8 cellular contexts compared by ENCODE assay signal in the genomic region with DNA sequence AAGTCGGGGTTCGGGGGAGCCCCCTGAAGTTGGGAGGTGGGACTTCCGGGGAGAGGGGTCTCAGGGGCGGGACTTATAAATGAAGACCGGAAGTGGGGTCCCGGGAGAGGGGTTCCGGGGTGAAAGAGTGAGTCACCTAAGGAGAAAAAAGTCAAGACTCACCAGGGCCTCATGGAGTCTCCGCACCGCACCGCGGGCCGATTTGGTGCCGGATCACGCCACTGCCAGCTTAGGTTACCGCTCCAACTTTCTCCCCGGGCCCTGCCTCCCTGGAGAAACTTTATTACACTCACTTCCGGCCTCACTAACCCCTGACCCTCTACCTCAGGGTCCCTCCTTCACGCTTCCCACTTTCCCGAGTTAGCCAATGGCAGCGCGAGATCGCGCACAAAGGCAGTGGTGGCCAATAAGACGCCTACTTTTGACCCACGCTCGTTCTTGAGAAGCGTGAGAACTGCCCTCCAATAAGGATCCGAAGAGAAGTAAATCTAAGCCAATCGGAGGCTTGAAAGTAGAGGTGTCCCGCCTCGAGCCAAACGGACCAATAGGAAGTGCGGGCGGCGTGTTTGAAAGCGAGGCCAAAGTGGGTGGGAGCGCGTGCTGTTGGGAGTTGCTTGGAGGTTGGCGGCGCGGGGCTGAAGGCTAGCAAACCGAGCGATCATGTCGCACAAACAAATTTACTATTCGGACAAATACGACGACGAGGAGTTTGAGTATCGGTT. TPM values are rescaled to one million over a fixed set of nuclear protein-coding genes. Genes with fewer than 3 reads are reported as not detected.
DNase-seq lines count a peak whose midpoint lies in the region; ATAC-seq and TF ChIP-seq lines count a peak whose summit lies in the region.

CKS1B (plus strand) TSS at position 596 of the 722 bp plus-strand sequence; CDS start at position 661, 65 bp downstream.

- H3K4ac ChIP-seq in mesenchymal stem cell (ENCODE audit: low read depth in 1 of 2, low read length in 2 of 2), result peak within 1 kb of the TSS; percentile 83 to 89

- DNase-seq in Caco-2 (peak; percentile 97 to 99), HT1080 (ENCODE audit: low read depth) (peak; percentile 100), NOMO-1 (lab: John Stamatoyannopoulos, UW; ENCODE audit: unreplicated experiment in 2 of 2) (peak; percentile 98 to 100), endodermal cell (peak; percentile 98), mesenchymal stem cell (peak; percentile 100)
- peak; percentile 91 for DNase-seq in stimulated activated CD8-positive, alpha-beta memory T cell treated with anti-CD3 and anti-CD28 coated beads, Interleukin-12 subunit alpha, Interleukin-12 subunit beta, amount 100 ng/mL, for 4 hours (ENCODE audit: low read depth)

- H2BK15ac ChIP-seq in mesenchymal stem cell (ENCODE audit: low read depth, poor library complexity, severe bottlenecking), result peak within 1 kb of the TSS; percentile 100

- peak within 1 kb of the TSS; percentile 97 for H3K27ac ChIP-seq in endodermal cell (ENCODE audit: low read depth, low read length)
- H3K27ac ChIP-seq in mesenchymal stem cell (ENCODE audit: low read length, poor library complexity, severe bottlenecking), result peak within 1 kb of the TSS; percentile 100

- H3K4me3 Mint-ChIP-seq in Caco-2 (ENCODE audit: unreplicated experiment), result no peak within 1 kb of the TSS
- no peak within 1 kb of the TSS for H3K4me3 Mint-ChIP-seq in endodermal cell

- TF ChIP-seq CTCF in Caco-2 (IDR thresholded peaks at IDR 0.05; ENCODE audit: insufficient read depth in 1 of 2, low read depth in 1 of 2, low read length in 1 of 2, severe bottlenecking in 1 of 2, unreplicated experiment in 1 of 2) (no peak), endodermal cell (conservative IDR thresholded peaks at IDR 0.05) (no peak)

- H3K27me3 Mint-ChIP-seq in Caco-2 (ENCODE audit: insufficient read depth, unreplicated experiment) (no peaks in the 10 kb centered on the region), endodermal cell (ENCODE audit: insufficient read depth) (no peaks in the 10 kb centered on the region)

- BruUV-seq in Caco-2 (replicated peaks; lab: Mats Ljungman, UMichigan), result no TSS peak

- H2BK5ac ChIP-seq in mesenchymal stem cell (ENCODE audit: low read depth, low read length, poor library complexity, severe bottlenecking), result peak within 1 kb of the TSS; percentile 95

- WGBS in endodermal cell (ENCODE audit: insufficient coverage in 1 of 2, insufficient read length in 1 of 2), 2 experiments, result 0% methylated on average over 40 to 49 of the region's 49 CpGs
- WGBS in mesenchymal stem cell, result under 1% methylated on average over 48 of the region's 49 CpGs

- peak within 1 kb of the TSS in 1 of 2 experiments; percentile 27 for H2BK12ac ChIP-seq in mesenchymal stem cell (ENCODE audit: low read length in 2 of 2)

- H4K8ac ChIP-seq in mesenchymal stem cell (ENCODE audit: low read length), result peak within 1 kb of the TSS; percentile 98

- peak within 1 kb of the TSS; percentile 87 for H2BK120ac ChIP-seq in mesenchymal stem cell (ENCODE audit: low read depth, low read length)

- H3K9me3 Mint-ChIP-seq in Caco-2 (ENCODE audit: unreplicated experiment), result no peaks in the 10 kb centered on the region
- H3K9me3 Mint-ChIP-seq in endodermal cell, result no peaks in the 10 kb centered on the region

- POLR2A ChIA-PET in Caco-2 (lab: Charles Lee), result interaction anchor here (0.6 to 3.7 kb wide), 20 partner anchors 9 to 152 kb away, joined by 3 to 75 read pairs (median 5); partner anchors contain the start of genes FLAD1, LENEP, PBXIP1 and PMVK
- POLR2A ChIA-PET in activated CD8-positive, alpha-beta memory T cell treated with anti-CD3 and anti-CD28 coated beads for 36 hours (lab: Charles Lee), result interaction anchor here (0.7 to 2.0 kb wide), 4 partner anchors 9 to 225 kb away, joined by 4 to 24 read pairs (median 5); partner anchors contain the start of genes FLAD1 and PYGO2

- H3K4me3 ChIP-seq in Caco-2 (ENCODE audit: low read depth, low read length) (peak within 1 kb of the TSS; percentile 52), endodermal cell (ENCODE audit: low read length) (peak within 1 kb of the TSS; percentile 99), mesenchymal stem cell (ENCODE audit: insufficient read depth in 1 of 2, low read depth in 1 of 2, low read length in 2 of 2) (peak within 1 kb of the TSS; percentile 76 to 85)

- H4K91ac ChIP-seq in mesenchymal stem cell (ENCODE audit: low read length), result peak within 1 kb of the TSS; percentile 96

- H3K4me2 ChIP-seq in mesenchymal stem cell (ENCODE audit: low read length, poor library complexity, severe bottlenecking), result peak within 1 kb of the TSS; percentile 86

- H2AK5ac ChIP-seq in mesenchymal stem cell (ENCODE audit: low read length, severe bottlenecking), result peak within 1 kb of the TSS; percentile 95

- H3K27ac Mint-ChIP-seq in Caco-2 (ENCODE audit: unreplicated experiment) (no peak within 1 kb of the TSS), endodermal cell (no peak within 1 kb of the TSS)

- no peaks in the 10 kb centered on the region for H3K79me1 ChIP-seq in mesenchymal stem cell (replicated peaks; ENCODE audit: low read length, poor library complexity, severe bottlenecking)

- CTCF ChIA-PET in Caco-2 (lab: Charles Lee), result interaction anchor here (0.5 to 2.6 kb wide), 18 partner anchors 13 to 1697 kb away, joined by 3 to 26 read pairs (median 5); partner anchors contain the start of genes KRTCAP2, LENEP, PMVK and PYGO2
- CTCF ChIA-PET in activated CD8-positive, alpha-beta memory T cell treated with anti-CD3 and anti-CD28 coated beads for 36 hours (lab: Charles Lee), result interaction anchor here (0.6 to 4.0 kb wide), 15 partner anchors 8 to 345 kb away, joined by 3 to 12 read pairs (median 3); partner anchors contain the start of genes FLAD1 and PBXIP1

- peak within 1 kb of the TSS in 1 of 2 experiments; percentile 23 for H3K14ac ChIP-seq in mesenchymal stem cell (ENCODE audit: low read length in 2 of 2)

- ATAC-seq in GM21367 (IDR thresholded peaks at IDR 0.05; ENCODE audit: unreplicated experiment), result peak; percentile 72

- H3K36me3 Mint-ChIP-seq in Caco-2 (ENCODE audit: insufficient read depth, unreplicated experiment), result peaks cover 18% of the 10 kb centered on the region
- peaks cover 11% of the 10 kb centered on the region for H3K36me3 Mint-ChIP-seq in endodermal cell (ENCODE audit: low read depth)

- peaks cover 27% of the 10 kb centered on the region for H3K4me1 ChIP-seq in Caco-2
- peaks cover 6% of the 10 kb centered on the region for H3K4me1 ChIP-seq in endodermal cell (ENCODE audit: control insufficient read depth, insufficient read depth, low read length)
- H3K4me1 ChIP-seq in mesenchymal stem cell (ENCODE audit: control insufficient read depth, insufficient read depth, low read depth, low read length), result peaks cover 9% of the 10 kb centered on the region

- H3K9ac ChIP-seq in endodermal cell (ENCODE audit: extremely low read depth, low read length, poor library complexity, severe bottlenecking) (peak within 1 kb of the TSS; percentile 96), mesenchymal stem cell (ENCODE audit: low read length) (peak within 1 kb of the TSS; percentile 98)

- peak within 1 kb of the TSS in 1 of 2 experiments; percentile 8 for H3K23ac ChIP-seq in mesenchymal stem cell (ENCODE audit: low read length in 2 of 2)

- H2AFZ ChIP-seq in mesenchymal stem cell (ENCODE audit: low read depth, low read length), result peak within 1 kb of the TSS; percentile 56

- H3K36me3 ChIP-seq in Caco-2 (ENCODE audit: control insufficient read depth, insufficient read depth, low read length) (peaks cover 2% of the 10 kb centered on the region; the same call in 1 of the 2 replicates), endodermal cell (ENCODE audit: control insufficient read depth, insufficient read depth, low read length) (peaks cover 16% of the 10 kb centered on the region), mesenchymal stem cell (ENCODE audit: control insufficient read depth in 1 of 2, insufficient read depth in 2 of 2, low read depth in 1 of 2, low read length in 2 of 2) (peaks cover 0 to 10% of the 10 kb centered on the region in 2 experiments)

- intact Hi-C loops in Caco-2 (cut with micrococcal nuclease; ENCODE audit: unreplicated experiment), result loop anchor here (1.0 to 5.0 kb wide), 4 partner anchors 9 to 88 kb away; partner anchors contain the start of genes EFNA4, FLAD1 and PMVK

- H3K27me3 ChIP-seq in Caco-2 (replicated peaks; ENCODE audit: control insufficient read depth, insufficient read depth, low read length) (no peaks in the 10 kb centered on the region), endodermal cell (ENCODE audit: control insufficient read depth, insufficient read depth, low read length, poor library complexity, severe bottlenecking) (no peaks in the 10 kb centered on the region), mesenchymal stem cell (ENCODE audit: control insufficient read depth in 1 of 2, insufficient read depth in 1 of 2, low read length in 2 of 2) (no peaks in the 10 kb centered on the region)

- H3K4me1 Mint-ChIP-seq in Caco-2 (ENCODE audit: low read depth, unreplicated experiment) (peaks cover 25% of the 10 kb centered on the region), endodermal cell (peaks cover 28% of the 10 kb centered on the region)

- H3K9me3 ChIP-seq in Caco-2, result no peaks in the 10 kb centered on the region
- H3K9me3 ChIP-seq in endodermal cell (ENCODE audit: control insufficient read depth, low read length), result no peaks in the 10 kb centered on the region
- no peaks in the 10 kb centered on the region for H3K9me3 ChIP-seq in mesenchymal stem cell (ENCODE audit: control insufficient read depth, low read length)

- peak within 1 kb of the TSS; percentile 90 to 96 for H3K18ac ChIP-seq in mesenchymal stem cell (ENCODE audit: low read depth in 1 of 2, low read length in 2 of 2)

RNA-seq across cellular contexts. Expression of gene CKS1B, which starts in this region (rescaled TPM):
- total RNA-seq in Caco-2 (2022), result 243 and 259 TPM in 2 replicates
- total RNA-seq in HT1080 (2014; rRNA removed; shearing (Covaris generic)), result 210 and 222 TPM in 2 replicates
- 139 and 187 TPM in 2 replicates for polyA plus RNA-seq in HT1080 (2015; cell fraction: cytosol; rRNA removed)
- 67.1 and 86.8 TPM in 2 replicates for polyA plus RNA-seq in HT1080 (2015; cell fraction: nucleus; rRNA removed)
- total RNA-seq in activated CD8-positive, alpha-beta memory T cell treated with anti-CD3 and anti-CD28 coated beads for 36 hours, result 100 to 1,000 TPM; 136 to 137 TPM
- total RNA-seq in endodermal cell, result 100 to 1,000 TPM; 145 to 229 TPM
- polyA plus RNA-seq in endodermal cell (2013, experiment 1 of 2), result 355 TPM
- polyA plus RNA-seq in endodermal cell (2013, experiment 2 of 2), result 371 TPM
- 48.2 TPM for polyA plus RNA-seq in mesenchymal stem cell (2013, experiment 1 of 2)
- polyA plus RNA-seq in mesenchymal stem cell (2013, experiment 2 of 2), result 48.8 TPM

Comparison
In these comparisons a context has a peak if more than half of its experiments do, and no peak if none do; other contexts are left out.
1. Peak in every context shown above with its lines: DNase-seq, ATAC-seq, H3K4me3 ChIP-seq and H3K27ac ChIP-seq.